Comparison of ENCODE assay signal across 16 cellular contexts in the genomic region with DNA sequence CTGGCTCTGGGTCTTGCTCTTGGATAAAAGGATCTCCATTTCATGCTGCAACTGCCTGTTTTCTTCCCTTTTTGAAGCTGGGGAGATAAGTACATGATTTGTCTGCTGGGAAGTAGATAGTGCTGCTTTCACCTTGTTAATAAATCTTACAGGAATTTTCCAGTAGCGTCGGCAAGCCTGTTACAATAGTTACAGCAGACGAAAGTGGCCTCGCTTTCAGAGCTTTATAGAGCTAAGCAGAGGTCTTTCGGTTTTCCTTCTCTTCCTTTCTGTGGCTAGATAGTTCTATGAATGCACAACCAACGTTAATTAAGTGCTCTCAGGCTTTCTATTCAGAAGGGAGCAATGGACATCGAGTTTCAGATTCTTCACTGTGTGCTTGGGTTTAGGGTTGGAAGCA.
DNase-seq lines count a peak whose midpoint lies in the region; ATAC-seq, FAIRE-seq and TF ChIP-seq lines count a peak whose summit lies in the region.
"Had no signal": no experiment of that assay in that cellular context is flagged by ENCODE, and none has a peak within 500 bp of the region (broad histone marks: within the 10 kb centered on the region; RNA-seq: fewer than 3 reads in every experiment).

No MANE protein-coding gene starts in this region.

- H3K27ac ChIP-seq in GM12878 (ENCODE audit: control insufficient read depth, insufficient read depth): no peak overlapping the region
- H3K27ac ChIP-seq: C4-2B, Peyer's patch had no signal

- no peak for TF ChIP-seq EP300 in GM12878 (IDR thresholded peaks at IDR 0.05; ENCODE audit: borderline replicate concordance in 1 of 2, control insufficient read depth in 1 of 2, low read depth in 2 of 2, low read length in 2 of 2)

- peak overlapping the region; percentile 15 for H3K27ac Mint-ChIP-seq in progenitor cell of endocrine pancreas
- H3K27ac Mint-ChIP-seq in osteocyte (ENCODE audit: unreplicated experiment): no peak overlapping the region

- no peak for TF ChIP-seq POLR2A in GM12878 (IDR thresholded peaks at IDR 0.05; ENCODE audit: low read depth, low read length)

- peaks cover 3% of the 10 kb centered on the region for H3K36me3 Mint-ChIP-seq in progenitor cell of endocrine pancreas (ENCODE audit: insufficient read depth)
- peaks cover 68% of the 10 kb centered on the region for H3K36me3 Mint-ChIP-seq in osteocyte (ENCODE audit: unreplicated experiment)

- H3K27me3 Mint-ChIP-seq in progenitor cell of endocrine pancreas (no peaks in the 10 kb centered on the region), osteocyte (ENCODE audit: unreplicated experiment) (no peaks in the 10 kb centered on the region)
- H3K27me3 Mint-ChIP-seq: central memory CD8-positive, alpha-beta T cell had no signal

- no peak overlapping the region; the same call in 1 of the 2 replicates for H2AFZ ChIP-seq in GM12878 (ENCODE audit: control insufficient read depth, low read depth, low read length)

- 43% methylated on average over 7 of the region's 7 CpGs for WGBS in GM12878 (ENCODE audit: insufficient coverage, insufficient replicate concordance, low lambda C conversion rate, missing lambda C conversion rate)

- no peak overlapping the region for H3K4me3 ChIP-seq in GM12878

- no peaks in the 10 kb centered on the region for H3K27me3 ChIP-seq in GM12878 (replicated peaks in 1 of 2; ENCODE audit: control insufficient read depth in 2 of 2, insufficient read depth in 2 of 2, low read length in 1 of 2)
- H3K27me3 ChIP-seq: Peyer's patch had no signal

- no peaks in the 10 kb centered on the region for H4K20me1 ChIP-seq in GM12878 (ENCODE audit: control insufficient read depth, insufficient read depth)

- no peaks in the 10 kb centered on the region for H3K9me3 ChIP-seq in GM12878 (replicated peaks; ENCODE audit: control insufficient read depth, insufficient read depth, low read length)
- H3K9me3 ChIP-seq: Peyer's patch had no signal

- CTCF ChIA-PET in GM12878 (lab: Yijun Ruan, JAX): interaction anchor here (1.6 to 2.6 kb wide), 2 partner anchors 13 to 102 kb away, joined by 4 to 7 read pairs; no protein-coding TSS in a partner anchor

- POLR2A ChIA-PET in GM12878 (lab: Charles Lee): interaction anchor here (0.7 kb wide), 1 partner anchor 761 kb away, joined by 6 read pairs; no protein-coding TSS in a partner anchor

- DNase-seq in GM19239 (ENCODE audit: insufficient read length, low spot score) (no peak), GM12878 (ENCODE audit: low read depth, low spot score) (no peak), progenitor cell of endocrine pancreas (ENCODE audit: low spot score, unreplicated experiment) (no peak), NCI-H510A treated with DMSO at 0.1 percent for 48 hours (lab: John Stamatoyannopoulos, UW) (no peak), NCI-H345 treated with DMSO at 0.1 percent for 48 hours (lab: John Stamatoyannopoulos, UW; ENCODE audit: unreplicated experiment) (no peak), osteocyte (ENCODE audit: extremely low spot score, unreplicated experiment) (no peak)
- DNase-seq in activated CD4-positive, alpha-beta T cell treated with anti-CD3 and anti-CD28 coated beads, Interleukin-2, amount 50 U/mL, for 48 hours: no peak
- DNase-seq: midbrain, NCI-H2171, Peyer's patch, T-helper 9 cell had no signal

- no peak overlapping the region for H3K4me3 Mint-ChIP-seq in progenitor cell of endocrine pancreas (ENCODE audit: low read depth)
- no peak overlapping the region for H3K4me3 Mint-ChIP-seq in osteocyte (ENCODE audit: unreplicated experiment)
- H3K4me3 Mint-ChIP-seq: central memory CD8-positive, alpha-beta T cell had no signal

- RAD21 ChIA-PET in GM12878 (lab: Charles Lee; ENCODE audit: unreplicated experiment): no interaction called here

- peaks cover 0 to 12% of the 10 kb centered on the region in 2 experiments; a peak in 2 of 4 replicates for H3K36me3 ChIP-seq in GM12878 (ENCODE audit: control insufficient read depth in 2 of 2, insufficient read depth in 2 of 2, low read length in 1 of 2)
- H3K36me3 ChIP-seq: Peyer's patch had no signal

- H3K4me1 ChIP-seq in GM12878 (ENCODE audit: control insufficient read depth, insufficient read depth, low read length): peaks cover 8% of the 10 kb centered on the region; the same call in 1 of the 2 replicates
- H3K4me1 ChIP-seq: Peyer's patch had no signal

- peak; percentile 77 for ATAC-seq in HG02852 (IDR thresholded peaks at IDR 0.05; ENCODE audit: unreplicated experiment)
- peak; percentile 51 for ATAC-seq in GM12878
- ATAC-seq: esophagus mucosa had no signal

- no TSS peak for BruUV-seq in GM12878 (replicated peaks; lab: Mats Ljungman, UMichigan)

- no peak for TF ChIP-seq RAD21 in GM12878 (IDR thresholded peaks at IDR 0.05; ENCODE audit: insufficient read depth, low read depth, low read length)

- SMC1A ChIA-PET in GM12878 (lab: Charles Lee; ENCODE audit: uncharacterized antibody, unreplicated experiment): interaction anchor here (0.6 to 1.7 kb wide), 4 partner anchors 8 to 75 kb away, joined by 3 to 5 read pairs (median 4); no protein-coding TSS in a partner anchor

- H3K4me1 Mint-ChIP-seq in progenitor cell of endocrine pancreas (ENCODE audit: low read depth): peaks cover 5% of the 10 kb centered on the region
- peaks cover 24% of the 10 kb centered on the region for H3K4me1 Mint-ChIP-seq in osteocyte (ENCODE audit: unreplicated experiment)
- H3K4me1 Mint-ChIP-seq: central memory CD8-positive, alpha-beta T cell had no signal

- H3K79me2 ChIP-seq in GM12878 (ENCODE audit: control insufficient read depth, insufficient read depth, low read length): no peaks in the 10 kb centered on the region

- intact Hi-C loops in GM12878 (cut with micrococcal nuclease; ENCODE audit: unreplicated experiment): no loop called here

- no peak for TF ChIP-seq CTCF in GM12878 (IDR thresholded peaks at IDR 0.05 in 2 of 3, conservative IDR thresholded peaks at IDR 0.05 in 1 of 3; ENCODE audit: control insufficient read depth in 2 of 3, extremely low read depth in 1 of 3, insufficient read depth in 1 of 3, low read depth in 3 of 3, low read length in 3 of 3)
- no peak for TF ChIP-seq CTCF in progenitor cell of endocrine pancreas (IDR thresholded peaks at IDR 0.05; ENCODE audit: unreplicated experiment)
- no peak for TF ChIP-seq CTCF in osteocyte (IDR thresholded peaks at IDR 0.05)

- H3K4me2 ChIP-seq in GM12878 (ENCODE audit: control insufficient read depth, insufficient read depth): peak overlapping the region; percentile 61

- no peak overlapping the region for H3K9ac ChIP-seq in GM12878 (ENCODE audit: control insufficient read depth, insufficient read depth, low read length)

- in situ Hi-C loops in GM12878 (cut with MboI): no loop called here

- peaks cover 4% of the 10 kb centered on the region for H3K9me3 Mint-ChIP-seq in progenitor cell of endocrine pancreas (ENCODE audit: low read depth)
- peaks cover 4% of the 10 kb centered on the region for H3K9me3 Mint-ChIP-seq in osteocyte (ENCODE audit: unreplicated experiment)
- H3K9me3 Mint-ChIP-seq: central memory CD8-positive, alpha-beta T cell had no signal

- FAIRE-seq in GM19239 (lab: Jason Lieb, UNC) (peak; percentile 83), GM12878 (lab: Jason Lieb, UNC) (no peak)
- FAIRE-seq: H54 had no signal

TF ChIP-seq in GM12878, 131 proteins besides CTCF, POLR2A, EP300 and RAD21 (continues in another document):
- TF ChIP-seq, protein P1, sequence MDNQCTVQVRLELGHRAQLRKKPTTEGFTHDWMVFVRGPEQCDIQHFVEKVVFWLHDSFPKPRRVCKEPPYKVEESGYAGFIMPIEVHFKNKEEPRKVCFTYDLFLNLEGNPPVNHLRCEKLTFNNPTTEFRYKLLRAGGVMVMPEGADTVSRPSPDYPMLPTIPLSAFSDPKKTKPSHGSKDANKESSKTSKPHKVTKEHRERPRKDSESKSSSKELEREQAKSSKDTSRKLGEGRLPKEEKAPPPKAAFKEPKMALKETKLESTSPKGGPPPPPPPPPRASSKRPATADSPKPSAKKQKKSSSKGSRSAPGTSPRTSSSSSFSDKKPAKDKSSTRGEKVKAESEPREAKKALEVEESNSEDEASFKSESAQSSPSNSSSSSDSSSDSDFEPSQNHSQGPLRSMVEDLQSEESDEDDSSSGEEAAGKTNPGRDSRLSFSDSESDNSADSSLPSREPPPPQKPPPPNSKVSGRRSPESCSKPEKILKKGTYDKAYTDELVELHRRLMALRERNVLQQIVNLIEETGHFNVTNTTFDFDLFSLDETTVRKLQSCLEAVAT (IDR thresholded peaks at IDR 0.05): no peak
- no peak for TF ChIP-seq RBBP5 (conservative IDR thresholded peaks at IDR 0.05)
- TF ChIP-seq BHLHE40 (IDR thresholded peaks at IDR 0.05; ENCODE audit: borderline replicate concordance in 1 of 2, low read depth in 2 of 2, low read length in 1 of 2): no peak
- TF ChIP-seq, protein P2, sequence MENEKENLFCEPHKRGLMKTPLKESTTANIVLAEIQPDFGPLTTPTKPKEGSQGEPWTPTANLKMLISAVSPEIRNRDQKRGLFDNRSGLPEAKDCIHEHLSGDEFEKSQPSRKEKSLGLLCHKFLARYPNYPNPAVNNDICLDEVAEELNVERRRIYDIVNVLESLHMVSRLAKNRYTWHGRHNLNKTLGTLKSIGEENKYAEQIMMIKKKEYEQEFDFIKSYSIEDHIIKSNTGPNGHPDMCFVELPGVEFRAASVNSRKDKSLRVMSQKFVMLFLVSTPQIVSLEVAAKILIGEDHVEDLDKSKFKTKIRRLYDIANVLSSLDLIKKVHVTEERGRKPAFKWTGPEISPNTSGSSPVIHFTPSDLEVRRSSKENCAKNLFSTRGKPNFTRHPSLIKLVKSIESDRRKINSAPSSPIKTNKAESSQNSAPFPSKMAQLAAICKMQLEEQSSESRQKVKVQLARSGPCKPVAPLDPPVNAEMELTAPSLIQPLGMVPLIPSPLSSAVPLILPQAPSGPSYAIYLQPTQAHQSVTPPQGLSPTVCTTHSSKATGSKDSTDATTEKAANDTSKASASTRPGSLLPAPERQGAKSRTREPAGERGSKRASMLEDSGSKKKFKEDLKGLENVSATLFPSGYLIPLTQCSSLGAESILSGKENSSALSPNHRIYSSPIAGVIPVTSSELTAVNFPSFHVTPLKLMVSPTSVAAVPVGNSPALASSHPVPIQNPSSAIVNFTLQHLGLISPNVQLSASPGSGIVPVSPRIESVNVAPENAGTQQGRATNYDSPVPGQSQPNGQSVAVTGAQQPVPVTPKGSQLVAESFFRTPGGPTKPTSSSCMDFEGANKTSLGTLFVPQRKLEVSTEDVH (IDR thresholded peaks at IDR 0.05; ENCODE audit: low read depth, partially characterized antibody): no peak
- TF ChIP-seq ATF7 (IDR thresholded peaks at IDR 0.05; ENCODE audit: low read depth): no peak
- TF ChIP-seq MTA3 (IDR thresholded peaks at IDR 0.05; ENCODE audit: borderline replicate concordance, low read length): no peak
- TF ChIP-seq KLF5 (IDR thresholded peaks at IDR 0.05; ENCODE audit: partially characterized antibody): no peak
